9 cellular contexts compared by ENCODE assay signal in genomic region chr7:142323706-142324105, GRCh38.
A peak's percentile ranks its signal among the peaks of the same experiment; 100 is the strongest.
DNase-seq lines count a peak whose midpoint lies in the region; ATAC-seq and TF ChIP-seq lines count a peak whose summit lies in the region.
"Had no signal": no experiment of that assay in that cellular context is flagged by ENCODE, and none has a peak within 500 bp of the region (broad histone marks: within the 10 kb centered on the region; RNA-seq: fewer than 3 reads in every experiment).

No MANE protein-coding gene starts in this region.

- H3K4me1 ChIP-seq in cardiac muscle cell (ENCODE audit: low read depth) (peaks cover 6% of the 10 kb centered on the region), right lobe of liver (no peaks in the 10 kb centered on the region)

- H3K27me3 Mint-ChIP-seq in type B pancreatic cell, result peaks cover 9% of the 10 kb centered on the region

- H3K4me3 ChIP-seq in cardiac muscle cell (no peak overlapping the region), right lobe of liver (no peak overlapping the region)

- no peak overlapping the region for H3K4me3 Mint-ChIP-seq in type B pancreatic cell
- H3K4me3 Mint-ChIP-seq: brain had no signal

- H3K36me3 ChIP-seq in cardiac muscle cell, result no peaks in the 10 kb centered on the region
- H3K36me3 ChIP-seq in right lobe of liver, result no peaks in the 10 kb centered on the region

- WGBS in right lobe of liver (ENCODE audit: insufficient coverage, low coverage, low lambda C conversion rate, missing lambda C conversion rate), result 0% methylated on average over 4 of the region's 4 CpGs

- TF ChIP-seq CTCF in cardiac muscle cell (IDR thresholded peaks at IDR 0.05; ENCODE audit: low read depth, low read length), result peak; percentile 25
- TF ChIP-seq CTCF in right lobe of liver (IDR thresholded peaks at IDR 0.05), result peak in 2 of 4 donors; percentile 10 to 13
- peak; percentile 66 for TF ChIP-seq CTCF in type B pancreatic cell (conservative IDR thresholded peaks at IDR 0.05)

- intact Hi-C loops in cardiac septum (cut with DNase I), result no loop called here
- intact Hi-C loops in right lobe of liver (cut with DNase I), result no loop called here

- no peaks in the 10 kb centered on the region for H3K9me3 Mint-ChIP-seq in activated naive CD4-positive, alpha-beta T cell treated with anti-CD3 and anti-CD28 coated beads, Interleukin-2, amount 50 U/mL, for 72 hours
- no peaks in the 10 kb centered on the region for H3K9me3 Mint-ChIP-seq in type B pancreatic cell

- DNase-seq in cardiac muscle cell (ENCODE audit: low read depth in 1 of 2, low spot score in 1 of 2) (peak; percentile 8 to 86), cardiac septum (ENCODE audit: low spot score) (no peak), NCI-H82 (lab: John Stamatoyannopoulos, UW) (peak; percentile 95), right lobe of liver (no peak), type B pancreatic cell (ENCODE audit: extremely low spot score, unreplicated experiment) (no peak), cerebellum (ENCODE audit: low spot score) (no peak)
- peak in 1 of 2 donors; percentile 72 for DNase-seq in activated naive CD4-positive, alpha-beta T cell treated with anti-CD3 and anti-CD28 coated beads, Interleukin-2, amount 50 U/mL, for 72 hours (ENCODE audit: low spot score in 2 of 2)

- H3K27ac ChIP-seq in cardiac muscle cell (no peak overlapping the region), right lobe of liver (no peak overlapping the region)

- no peak for TF ChIP-seq POLR2A in right lobe of liver (IDR thresholded peaks at IDR 0.05)

- H3K9me3 ChIP-seq in cardiac muscle cell (ENCODE audit: low read depth) (no peaks in the 10 kb centered on the region), right lobe of liver (no peaks in the 10 kb centered on the region)

- H3K36me3 Mint-ChIP-seq in activated naive CD4-positive, alpha-beta T cell treated with anti-CD3 and anti-CD28 coated beads, Interleukin-2, amount 50 U/mL, for 72 hours, result no peaks in the 10 kb centered on the region
- no peaks in the 10 kb centered on the region for H3K36me3 Mint-ChIP-seq in type B pancreatic cell
- H3K36me3 Mint-ChIP-seq: brain had no signal

- ATAC-seq in activated naive CD4-positive, alpha-beta T cell treated with anti-CD3 and anti-CD28 coated beads, Interleukin-2, amount 50 U/mL, for 72 hours, result peak; percentile 57 to 73
- ATAC-seq in right lobe of liver (peak; percentile 14 to 58 (median 37)), GM19463 (IDR thresholded peaks at IDR 0.05; ENCODE audit: unreplicated experiment) (no peak)

- peaks cover 3% of the 10 kb centered on the region for H3K4me1 Mint-ChIP-seq in type B pancreatic cell (ENCODE audit: unreplicated experiment)

- H3K27ac Mint-ChIP-seq in activated naive CD4-positive, alpha-beta T cell treated with anti-CD3 and anti-CD28 coated beads, Interleukin-2, amount 50 U/mL, for 72 hours, result peak overlapping the region; percentile 34 to 78
- H3K27ac Mint-ChIP-seq in type B pancreatic cell, result no peak overlapping the region

- H3K27me3 ChIP-seq in cardiac muscle cell (no peaks in the 10 kb centered on the region), right lobe of liver (no peaks in the 10 kb centered on the region)

Comparison
In these comparisons a context has a peak if more than half of its experiments do, and no peak if none do; other contexts are left out.
1. DNase-seq: peak in cardiac muscle cell (2 of 2) and NCI-H82 (single experiment); none in cardiac septum (single experiment), right lobe of liver (0 of 3), type B pancreatic cell (single experiment) and cerebellum (single experiment).